In genomic region chr2:38750011-38750792, GRCh38 we compare ENCODE assay signal across 8 cellular contexts. TPM values are rescaled to one million over a fixed set of nuclear protein-coding genes. Genes with fewer than 3 reads are reported as not detected.
DNase-seq lines count a peak whose midpoint lies in the region; ATAC-seq and TF ChIP-seq lines count a peak whose summit lies in the region.

No MANE protein-coding gene starts in this region.

- peaks cover 64% of the 10 kb centered on the region for H3K4me1 ChIP-seq in CD4-positive, alpha-beta memory T cell (ENCODE audit: insufficient read depth, low read length)
- H3K4me1 ChIP-seq in lower lobe of right lung, result peaks cover 47% of the 10 kb centered on the region

- H3K9me3 Mint-ChIP-seq in CD4-positive, alpha-beta memory T cell, result peaks cover 0 to 22% (median 1%) of the 10 kb centered on the region in 8 donors

- H3K4me1 Mint-ChIP-seq in CD4-positive, alpha-beta memory T cell, result peaks cover 48 to 78% (median 57%) of the 10 kb centered on the region in 4 donors

- DNase-seq in CD4-positive, alpha-beta memory T cell, result peak in 3 of 5 donors; percentile 51 to 60 (median 52)
- DNase-seq in HL-60 (ENCODE audit: low read depth in 1 of 2, low spot score in 1 of 2) (peak in 1 of 2 experiments; percentile 27), coronary artery (ENCODE audit: low spot score) (no peak), lower lobe of right lung (peak; percentile 73), A172 (ENCODE audit: low spot score) (no peak)
- DNase-seq in activated CD4-positive, CD25-positive, alpha-beta regulatory T cell treated with anti-CD3 and anti-CD28 coated beads, Interleukin-2, amount 50 U/mL, for 72 hours, result peak; percentile 64
- peak; percentile 23 for DNase-seq in stimulated activated CD8-positive, alpha-beta memory T cell treated with anti-CD3 and anti-CD28 coated beads, Interleukin-12 subunit alpha, Interleukin-12 subunit beta, amount 100 ng/mL, for 1 hour (ENCODE audit: low read depth)

- ATAC-seq in GM19395 (IDR thresholded peaks at IDR 0.05; ENCODE audit: unreplicated experiment) (peak; percentile 23), lower lobe of right lung (peak; percentile 86)

- peak overlapping the region; percentile 93 for H3K27ac ChIP-seq in CD4-positive, alpha-beta memory T cell (ENCODE audit: low read depth, low read length)
- H3K27ac ChIP-seq in HL-60 (replicated peaks) (peak overlapping the region; percentile 99), coronary artery (peak overlapping the region; percentile 98 to 100), lower lobe of right lung (peak overlapping the region; percentile 99)

- H3K4me3 ChIP-seq in CD4-positive, alpha-beta memory T cell (ENCODE audit: low read length in 2 of 2), result peak overlapping the region; percentile 96 to 98
- peak overlapping the region; percentile 82 for H3K4me3 ChIP-seq in HL-60 (replicated peaks; ENCODE audit: insufficient read depth, low read length)
- peak overlapping the region; percentile 99 for H3K4me3 ChIP-seq in coronary artery
- H3K4me3 ChIP-seq in lower lobe of right lung, result peak overlapping the region; percentile 87

- H3K4me3 Mint-ChIP-seq in CD4-positive, alpha-beta memory T cell, result peak overlapping the region; percentile 98 to 100 (median 100)

- H3K27ac Mint-ChIP-seq in CD4-positive, alpha-beta memory T cell, result peak overlapping the region; percentile 99 to 100 (median 100)

- H3K36me3 Mint-ChIP-seq in CD4-positive, alpha-beta memory T cell, result peaks cover 57 to 64% of the 10 kb centered on the region in 2 donors

- POLR2A ChIA-PET in CD4-positive, alpha-beta memory T cell (lab: Charles Lee; ENCODE audit: partially characterized antibody), result interaction anchor here (0.7 to 8.0 kb wide), 52 partner anchors 9 to 1784 kb away, joined by 3 to 327 read pairs (median 8); partner anchors contain the start of genes ATL2, DHX57, GALM and GEMIN6

- H3K9me3 ChIP-seq in CD4-positive, alpha-beta memory T cell (ENCODE audit: control insufficient read depth in 1 of 2, low read length in 2 of 2), result no peaks in the 10 kb centered on the region
- no peaks in the 10 kb centered on the region for H3K9me3 ChIP-seq in lower lobe of right lung

- peaks cover 0 to 3% of the 10 kb centered on the region in 2 donors for H3K27me3 Mint-ChIP-seq in CD4-positive, alpha-beta memory T cell

- intact Hi-C loops in CD4-positive, alpha-beta memory T cell (cut with micrococcal nuclease), result loop anchor here (2.0 to 10.0 kb wide), 2 partner anchors 375 to 1783 kb away; partner anchors contain the start of genes SOS1 and STRN
- intact Hi-C loops in lower lobe of right lung (cut with DNase I), result no loop called here

- no peak for TF ChIP-seq CTCF in HL-60 (IDR thresholded peaks at IDR 0.05; ENCODE audit: insufficient read depth, low read length)
- no peak for TF ChIP-seq CTCF in coronary artery (IDR thresholded peaks at IDR 0.05)
- TF ChIP-seq CTCF in lower lobe of right lung (IDR thresholded peaks at IDR 0.05), result no peak

- peaks cover 47% of the 10 kb centered on the region for H3K36me3 ChIP-seq in CD4-positive, alpha-beta memory T cell (ENCODE audit: insufficient read depth, low read length)
- peaks cover 48% of the 10 kb centered on the region for H3K36me3 ChIP-seq in lower lobe of right lung

- H3K27me3 ChIP-seq in CD4-positive, alpha-beta memory T cell (ENCODE audit: insufficient read depth, low read length), result no peaks in the 10 kb centered on the region
- H3K27me3 ChIP-seq in HL-60 (ENCODE audit: insufficient read depth, poor library complexity, severe bottlenecking) (no peaks in the 10 kb centered on the region), lower lobe of right lung (ENCODE audit: low read depth) (no peaks in the 10 kb centered on the region)

- CTCF ChIA-PET in CD4-positive, alpha-beta memory T cell (lab: Charles Lee; ENCODE audit: partially characterized antibody), result interaction anchor here (0.6 to 2.8 kb wide), 7 partner anchors 9 to 196 kb away, joined by 3 to 16 read pairs (median 4); no protein-coding TSS in a partner anchor

RNA-seq across cellular contexts. Expression of gene SRSF7, which starts 1.0 kb away (rescaled TPM):
- 100 to 1,000 TPM; 314 to 333 TPM for total RNA-seq in CD4-positive, alpha-beta memory T cell
- polyA plus RNA-seq in CD4-positive, alpha-beta memory T cell, result 100 to 1,000 TPM; 177 to 202 TPM
- total RNA-seq in lower lobe of right lung, result 99.7 TPM
- total RNA-seq in A172 (2014; rRNA removed; shearing (Covaris generic)), result 298 and 318 TPM in 2 replicates

RNA-seq across cellular contexts. Expression of gene GEMIN6, which starts 27.8 kb away (rescaled TPM):
- 10 to 100 TPM; 15.1 to 15.5 TPM for total RNA-seq in CD4-positive, alpha-beta memory T cell
- polyA plus RNA-seq in CD4-positive, alpha-beta memory T cell, result 10 to 100 TPM in 1 of 2 donors, 1 to 10 TPM in 1; 5.9 to 15.5 TPM
- 11.1 TPM for total RNA-seq in lower lobe of right lung
- 22.0 and 30.1 TPM in 2 replicates for total RNA-seq in A172 (2014; rRNA removed; shearing (Covaris generic))

Comparison
In these comparisons a context has a peak if more than half of its experiments do, and no peak if none do; other contexts are left out.
1. DNase-seq: peak in CD4-positive, alpha-beta memory T cell (3 of 5), activated CD4-positive, CD25-positive, alpha-beta regulatory T cell treated with anti-CD3 and anti-CD28 coated beads, Interleukin-2, amount 50 U/mL, for 72 hours (single experiment), lower lobe of right lung (single experiment) and stimulated activated CD8-positive, alpha-beta memory T cell treated with anti-CD3 and anti-CD28 coated beads, Interleukin-12 subunit alpha, Interleukin-12 subunit beta, amount 100 ng/mL, for 1 hour (single experiment); none in coronary artery (single experiment) and A172 (single experiment).
2. Peak in every context shown above with its lines, with median percentiles within 50 percentile points of each other: H3K27ac ChIP-seq and H3K4me3 ChIP-seq.